Comparison of ENCODE assay signal across 1 cellular context in genomic region chr6:99746261-99746895, GRCh38.
TF ChIP-seq lines count a peak whose summit lies in the region.

No MANE protein-coding gene starts in this region.

TF ChIP-seq in HepG2, 621 proteins besides CTCF, POLR2A, EP300 and RAD21 (continued from another document):
- TF ChIP-seq, protein P1, sequence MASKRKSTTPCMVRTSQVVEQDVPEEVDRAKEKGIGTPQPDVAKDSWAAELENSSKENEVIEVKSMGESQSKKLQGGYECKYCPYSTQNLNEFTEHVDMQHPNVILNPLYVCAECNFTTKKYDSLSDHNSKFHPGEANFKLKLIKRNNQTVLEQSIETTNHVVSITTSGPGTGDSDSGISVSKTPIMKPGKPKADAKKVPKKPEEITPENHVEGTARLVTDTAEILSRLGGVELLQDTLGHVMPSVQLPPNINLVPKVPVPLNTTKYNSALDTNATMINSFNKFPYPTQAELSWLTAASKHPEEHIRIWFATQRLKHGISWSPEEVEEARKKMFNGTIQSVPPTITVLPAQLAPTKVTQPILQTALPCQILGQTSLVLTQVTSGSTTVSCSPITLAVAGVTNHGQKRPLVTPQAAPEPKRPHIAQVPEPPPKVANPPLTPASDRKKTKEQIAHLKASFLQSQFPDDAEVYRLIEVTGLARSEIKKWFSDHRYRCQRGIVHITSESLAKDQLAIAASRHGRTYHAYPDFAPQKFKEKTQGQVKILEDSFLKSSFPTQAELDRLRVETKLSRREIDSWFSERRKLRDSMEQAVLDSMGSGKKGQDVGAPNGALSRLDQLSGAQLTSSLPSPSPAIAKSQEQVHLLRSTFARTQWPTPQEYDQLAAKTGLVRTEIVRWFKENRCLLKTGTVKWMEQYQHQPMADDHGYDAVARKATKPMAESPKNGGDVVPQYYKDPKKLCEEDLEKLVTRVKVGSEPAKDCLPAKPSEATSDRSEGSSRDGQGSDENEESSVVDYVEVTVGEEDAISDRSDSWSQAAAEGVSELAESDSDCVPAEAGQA (IDR thresholded peaks at IDR 0.05; ENCODE audit: low read depth) = no peak
- TF ChIP-seq, protein P1 (CRISPR knock-in tag; IDR thresholded peaks at IDR 0.05; ENCODE audit: borderline replicate concordance) = no peak
- TF ChIP-seq STAG1 (CRISPR knock-in tag; IDR thresholded peaks at IDR 0.05) (peak; percentile 71), NR1H2 (CRISPR knock-in tag; IDR thresholded peaks at IDR 0.05; ENCODE audit: borderline replicate concordance, low read depth) (no peak), TOE1 (CRISPR knock-in tag; IDR thresholded peaks at IDR 0.05) (no peak), ZBTB8A (CRISPR knock-in tag; IDR thresholded peaks at IDR 0.05; ENCODE audit: borderline replicate concordance, low read depth) (no peak), HCFC1 (IDR thresholded peaks at IDR 0.05; ENCODE audit: low read depth, low read length) (no peak), POLR2G (IDR thresholded peaks at IDR 0.05; ENCODE audit: low read depth, low read length) (no peak), ZNF75D (CRISPR knock-in tag; IDR thresholded peaks at IDR 0.05; ENCODE audit: borderline replicate concordance) (no peak), PAF1 (CRISPR knock-in tag; IDR thresholded peaks at IDR 0.05) (no peak), ZNF660 (CRISPR knock-in tag; IDR thresholded peaks at IDR 0.05; ENCODE audit: borderline replicate concordance, low read depth) (no peak), NFYB (CRISPR knock-in tag; IDR thresholded peaks at IDR 0.05) (no peak), CREM (IDR thresholded peaks at IDR 0.05) (no peak), CREM (CRISPR knock-in tag; IDR thresholded peaks at IDR 0.05) (no peak), ZNF367 (CRISPR knock-in tag; IDR thresholded peaks at IDR 0.05; ENCODE audit: borderline replicate concordance) (no peak), CEBPG (CRISPR knock-in tag; IDR thresholded peaks at IDR 0.05) (0 out of 2 replicates have a peak, but pooled peaks have one; percentile 11)
- TF ChIP-seq, protein P2, sequence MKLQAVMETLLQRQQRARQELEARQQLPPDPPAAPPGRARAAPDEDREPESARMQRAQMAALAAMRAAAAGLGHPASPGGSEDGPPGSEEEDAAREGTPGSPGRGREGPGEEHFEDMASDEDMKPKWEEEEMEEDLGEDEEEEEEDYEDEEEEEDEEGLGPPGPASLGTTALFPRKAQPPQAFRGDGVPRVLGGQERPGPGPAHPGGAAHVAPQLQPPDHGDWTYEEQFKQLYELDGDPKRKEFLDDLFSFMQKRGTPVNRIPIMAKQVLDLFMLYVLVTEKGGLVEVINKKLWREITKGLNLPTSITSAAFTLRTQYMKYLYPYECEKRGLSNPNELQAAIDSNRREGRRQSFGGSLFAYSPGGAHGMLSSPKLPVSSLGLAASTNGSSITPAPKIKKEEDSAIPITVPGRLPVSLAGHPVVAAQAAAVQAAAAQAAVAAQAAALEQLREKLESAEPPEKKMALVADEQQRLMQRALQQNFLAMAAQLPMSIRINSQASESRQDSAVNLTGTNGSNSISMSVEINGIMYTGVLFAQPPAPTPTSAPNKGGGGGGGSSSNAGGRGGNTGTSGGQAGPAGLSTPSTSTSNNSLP (IDR thresholded peaks at IDR 0.05; ENCODE audit: low read depth, low read length) = 0 out of 2 replicates have a peak, but pooled peaks have one; percentile 10
TF ChIP-seq in HepG2: peak in this region for 6.
